ENCODE assay signal across 8 cellular contexts in genomic region chr1:15525043-15525958, GRCh38. TPM values are rescaled to one million over a fixed set of nuclear protein-coding genes. Genes with fewer than 3 reads are reported as not detected.
DNase-seq lines count a peak whose midpoint lies in the region; ATAC-seq, FAIRE-seq and TF ChIP-seq lines count a peak whose summit lies in the region.

No MANE protein-coding gene starts in this region.

- peak overlapping the region; percentile 59 for H3K4me3 ChIP-seq in A549

- H3K9me3 Mint-ChIP-seq in stimulated activated naive B cell treated with anti-CD40 and anti-IgM and Interleukin-4, amounts not matched to agents 10 μg/mL and 1 μg/mL and 100 μg/mL, for 72 hours: no peaks in the 10 kb centered on the region

- TF ChIP-seq EP300 in A549 (IDR thresholded peaks at IDR 0.05): no peak

- DNase-seq in A549 (ENCODE audit: low read depth in 1 of 2, low spot score in 1 of 2) (peak in 1 of 2 experiments; percentile 86), RKO (ENCODE audit: low spot score) (peak; percentile 43), left kidney (ENCODE audit: low read depth, low spot score) (peak; percentile 42)
- DNase-seq in central memory CD4-positive, alpha-beta T cell: peak; percentile 99
- no peak for DNase-seq in stimulated activated naive B cell treated with anti-CD40 and anti-IgM and Interleukin-4, amounts not matched to agents 10 μg/mL and 1 μg/mL and 100 μg/mL, for 72 hours

- peak; percentile 57 for ATAC-seq in A549
- peak; percentile 43 for ATAC-seq in GM18505 (IDR thresholded peaks at IDR 0.05; ENCODE audit: unreplicated experiment)
- ATAC-seq in HG03045 (IDR thresholded peaks at IDR 0.05; ENCODE audit: unreplicated experiment): peak; percentile 46
- peak; percentile 52 to 66 for ATAC-seq in stimulated activated naive B cell treated with anti-CD40 and anti-IgM and Interleukin-4, amounts not matched to agents 10 μg/mL and 1 μg/mL and 100 μg/mL, for 72 hours (replicated peaks)
- ATAC-seq in GM21786 (IDR thresholded peaks at IDR 0.05; ENCODE audit: unreplicated experiment): no peak

- H3K27ac Mint-ChIP-seq in stimulated activated naive B cell treated with anti-CD40 and anti-IgM and Interleukin-4, amounts not matched to agents 10 μg/mL and 1 μg/mL and 100 μg/mL, for 72 hours: peak overlapping the region; percentile 99

- no peaks in the 10 kb centered on the region for H3K27me3 Mint-ChIP-seq in stimulated activated naive B cell treated with anti-CD40 and anti-IgM and Interleukin-4, amounts not matched to agents 10 μg/mL and 1 μg/mL and 100 μg/mL, for 72 hours

- TF ChIP-seq CTCF in A549 (IDR thresholded peaks at IDR 0.05): no peak

- FAIRE-seq in A549 (lab: Jason Lieb, UNC): no peak

- POLR2A ChIA-PET in A549 (lab: Yijun Ruan, JAX): no interaction called here

- peaks cover 4 to 7% of the 10 kb centered on the region in 2 donors for H3K36me3 Mint-ChIP-seq in stimulated activated naive B cell treated with anti-CD40 and anti-IgM and Interleukin-4, amounts not matched to agents 10 μg/mL and 1 μg/mL and 100 μg/mL, for 72 hours

- TF ChIP-seq RAD21 in A549 (conservative IDR thresholded peaks at IDR 0.05 in 1 of 2, IDR thresholded peaks at IDR 0.05 in 1 of 2): no peak

- WGBS in A549 (ENCODE audit: missing lambda C conversion rate): 6% methylated on average over 18 of the region's 41 CpGs

- no peak for TF ChIP-seq POLR2A in A549 (IDR thresholded peaks at IDR 0.05; ENCODE audit: low read length)
- TF ChIP-seq POLR2A in GM18505 (IDR thresholded peaks at IDR 0.05; ENCODE audit: borderline replicate concordance, extremely low read depth, insufficient read depth, insufficient read length): peak; percentile 42

- H3K4me3 Mint-ChIP-seq in stimulated activated naive B cell treated with anti-CD40 and anti-IgM and Interleukin-4, amounts not matched to agents 10 μg/mL and 1 μg/mL and 100 μg/mL, for 72 hours: peak overlapping the region; percentile 87 to 92

- peak overlapping the region; percentile 80 to 81 for H3K27ac ChIP-seq in A549

- peaks cover 14% of the 10 kb centered on the region; the same call in 2 of the 3 replicates for H3K4me1 ChIP-seq in A549

- H3K4me2 ChIP-seq in A549: peak overlapping the region; percentile 94

- H3K4me1 Mint-ChIP-seq in stimulated activated naive B cell treated with anti-CD40 and anti-IgM and Interleukin-4, amounts not matched to agents 10 μg/mL and 1 μg/mL and 100 μg/mL, for 72 hours: peaks cover 27 to 49% of the 10 kb centered on the region in 2 donors

- CTCF ChIA-PET in A549 (lab: Yijun Ruan, JAX): no interaction called here

- no peaks in the 10 kb centered on the region for H3K9me3 ChIP-seq in A549

TF ChIP-seq in A549, 52 proteins besides CTCF, POLR2A, EP300 and RAD21:
- TF ChIP-seq CEBPB (IDR thresholded peaks at IDR 0.05) (0 out of 4 replicates have a peak, but pooled peaks of 1 of the 2 experiments have one; percentile 35), BHLHE40 (IDR thresholded peaks at IDR 0.05; ENCODE audit: low read depth, low read length) (0 out of 2 replicates have a peak, but pooled peaks have one; percentile 3), EHF (CRISPR knock-in tag; IDR thresholded peaks at IDR 0.05) (no peak), PHF8 (IDR thresholded peaks at IDR 0.05; ENCODE audit: borderline replicate concordance, low read depth) (peak; percentile 35; the same call in 1 of the 2 replicates)
TF ChIP-seq in A549: peak in this region for 3.

RNA-seq across cellular contexts. Expression of gene CASP9, which starts 1.3 kb away (rescaled TPM):
- polyA plus RNA-seq in A549 (2011; rRNA removed) (16.1 and 19.6 TPM in 2 replicates), A549 (2017; fragmentation: RNase III; extraction: RNeasy Plus Mini Kit Qiagen cat#74134 plus additional on column Dnase treatment) (11.0 to 13.3 TPM (median 11.6 TPM) in 3 replicates)
- polyA plus RNA-seq in A549 (2012; cell fraction: cytosol; rRNA removed): 17.7 and 20.2 TPM in 2 replicates
- 17.5 and 24.0 TPM in 2 replicates for polyA plus RNA-seq in A549 (2012; cell fraction: nucleus; rRNA removed)
- 19.4 and 22.9 TPM in 2 replicates for polyA minus RNA-seq in A549 (2011; rRNA and poly(A)+ RNA removed)

RNA-seq across cellular contexts. Expression of gene DNAJC16, which starts 1.3 kb away (rescaled TPM):
- 12.5 and 15.3 TPM in 2 replicates for polyA plus RNA-seq in A549 (2011; rRNA removed)
- polyA plus RNA-seq in A549 (2012; cell fraction: cytosol; rRNA removed): 3.0 and 3.4 TPM in 2 replicates
- polyA plus RNA-seq in A549 (2012; cell fraction: nucleus; rRNA removed): 3.2 and 3.6 TPM in 2 replicates
- polyA plus RNA-seq in A549 (2017; fragmentation: RNase III; extraction: RNeasy Plus Mini Kit Qiagen cat#74134 plus additional on column Dnase treatment): 4.6 to 5.5 TPM (median 4.9 TPM) in 3 replicates
- 16.2 and 22.3 TPM in 2 replicates for polyA minus RNA-seq in A549 (2011; rRNA and poly(A)+ RNA removed)

RNA-seq across cellular contexts. Expression of gene CELA2B, which starts 49.4 kb away (rescaled TPM):
- polyA plus RNA-seq in A549 (2011; rRNA removed) (not detected in 2 replicates), A549 (2017; fragmentation: RNase III; extraction: RNeasy Plus Mini Kit Qiagen cat#74134 plus additional on column Dnase treatment) (not detected in 3 replicates)
- polyA plus RNA-seq in A549 (2012; cell fraction: cytosol; rRNA removed): not detected in 2 replicates
- polyA plus RNA-seq in A549 (2012; cell fraction: nucleus; rRNA removed): 0.11 and 0.16 TPM in 2 replicates
- polyA minus RNA-seq in A549 (2011; rRNA and poly(A)+ RNA removed): not detected in 2 replicates

RNA-seq across cellular contexts. Expression of gene AGMAT, which starts 59.5 kb away (rescaled TPM):
- polyA plus RNA-seq in A549 (2011; rRNA removed) (10.3 and 10.7 TPM in 2 replicates), A549 (2017; fragmentation: RNase III; extraction: RNeasy Plus Mini Kit Qiagen cat#74134 plus additional on column Dnase treatment) (11.9 to 13.1 TPM (median 12.9 TPM) in 3 replicates)
- polyA plus RNA-seq in A549 (2012; cell fraction: cytosol; rRNA removed): 7.4 and 10.1 TPM in 2 replicates
- polyA plus RNA-seq in A549 (2012; cell fraction: nucleus; rRNA removed): 4.5 and 6.1 TPM in 2 replicates
- 11.0 and 11.9 TPM in 2 replicates for polyA minus RNA-seq in A549 (2011; rRNA and poly(A)+ RNA removed)
